Comparison of ENCODE assay signal across 8 cellular contexts in the genomic region with DNA sequence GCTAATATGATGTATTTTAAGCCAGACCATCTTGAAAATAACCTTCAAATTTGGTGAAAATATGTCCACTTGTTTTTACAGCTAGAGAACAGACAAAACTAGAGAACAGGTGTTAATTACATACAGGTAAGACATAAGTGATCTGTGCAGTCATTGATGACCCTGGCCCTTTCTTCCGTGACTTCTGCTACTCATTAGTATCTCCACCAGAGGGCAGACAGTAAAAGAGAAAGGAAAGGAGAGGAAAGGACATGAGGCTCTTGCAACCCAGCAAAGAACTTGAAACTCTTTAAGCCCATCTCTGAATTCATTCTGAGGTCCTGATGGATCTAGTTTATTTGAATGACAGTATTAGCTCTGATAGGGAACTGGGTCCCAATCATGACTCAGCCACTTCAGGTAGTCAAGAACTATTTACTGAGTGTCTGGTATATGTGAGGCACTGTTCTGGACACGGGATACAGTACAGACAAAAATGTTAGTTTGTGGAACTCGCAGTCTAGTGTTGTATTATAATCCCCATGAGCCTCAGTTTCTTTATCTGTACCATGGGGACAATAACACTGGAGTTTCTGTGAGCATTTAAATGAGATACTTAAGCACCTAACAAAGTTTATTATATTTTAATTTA.
DNase-seq lines count a peak whose midpoint lies in the region; ATAC-seq and TF ChIP-seq lines count a peak whose summit lies in the region.

No MANE protein-coding gene starts in this region.

- DNase-seq in heart right ventricle = no peak
- no peak for DNase-seq in right atrium auricular region (ENCODE audit: low spot score)
- peak; percentile 77 for DNase-seq in Karpas-422
- peak; percentile 63 for DNase-seq in RKO (ENCODE audit: low spot score)
- DNase-seq in effector CD8-positive, alpha-beta T cell (lab: John Stamatoyannopoulos, UW) = peak; percentile 0
- DNase-seq in pons (ENCODE audit: low spot score) = peak; percentile 65
- DNase-seq in testis = no peak

- TF ChIP-seq CTCF in heart right ventricle (IDR thresholded peaks at IDR 0.05) (peak in 8 of 9 donors; percentile 19 to 65 (median 54)), right atrium auricular region (IDR thresholded peaks at IDR 0.05) (peak in 1 of 2 donors; percentile 58), testis (IDR thresholded peaks at IDR 0.05) (no peak)

- no peaks in the 10 kb centered on the region; the same call in 1 of the 2 replicates for H3K9me2 ChIP-seq in Karpas-422 (replicated peaks; ENCODE audit: insufficient read depth, low read length)

- H3K9me3 ChIP-seq in heart right ventricle = no peaks in the 10 kb centered on the region
- H3K9me3 ChIP-seq in right atrium auricular region = no peaks in the 10 kb centered on the region
- no peaks in the 10 kb centered on the region for H3K9me3 ChIP-seq in Karpas-422 (ENCODE audit: low read length)
- no peaks in the 10 kb centered on the region for H3K9me3 ChIP-seq in testis

- no peaks in the 10 kb centered on the region for H3K36me3 ChIP-seq in heart right ventricle
- no peaks in the 10 kb centered on the region for H3K36me3 ChIP-seq in right atrium auricular region
- no peaks in the 10 kb centered on the region for H3K36me3 ChIP-seq in Karpas-422 (ENCODE audit: insufficient read depth, low read length)
- no peaks in the 10 kb centered on the region for H3K36me3 ChIP-seq in testis (ENCODE audit: low read depth, missing control alignments)

- H4K20me1 ChIP-seq in Karpas-422 (ENCODE audit: insufficient read depth, low read depth, low read length) = no peaks in the 10 kb centered on the region

- no peak overlapping the region for H3K4me2 ChIP-seq in Karpas-422 (ENCODE audit: low read depth, low read length, poor library complexity, severe bottlenecking)

- no peak overlapping the region for H3K4me3 ChIP-seq in heart right ventricle
- H3K4me3 ChIP-seq in right atrium auricular region = no peak overlapping the region
- H3K4me3 ChIP-seq in Karpas-422 (ENCODE audit: low read length) = no peak overlapping the region
- H3K4me3 ChIP-seq in testis = no peak overlapping the region

- no peaks in the 10 kb centered on the region for H3K79me2 ChIP-seq in Karpas-422 (ENCODE audit: low read length)

- H3K27ac ChIP-seq in heart right ventricle (no peak overlapping the region), right atrium auricular region (no peak overlapping the region), Karpas-422 (ENCODE audit: low read length) (no peak overlapping the region), testis (no peak overlapping the region)

- H3K27me3 ChIP-seq in heart right ventricle (no peaks in the 10 kb centered on the region), right atrium auricular region (no peaks in the 10 kb centered on the region), Karpas-422 (ENCODE audit: low read length) (no peaks in the 10 kb centered on the region), testis (no peaks in the 10 kb centered on the region)

- WGBS in heart right ventricle, 2 donors = 65 to 70% methylated on average over 3 of the region's 3 CpGs
- 66 to 85% methylated on average over 3 of the region's 3 CpGs for WGBS in testis, 2 donors

- no peak for TF ChIP-seq POLR2A in testis (IDR thresholded peaks at IDR 0.05)

- no peak overlapping the region for H2AFZ ChIP-seq in Karpas-422 (ENCODE audit: low read length)

- peaks cover 0 to 4% (median 0%) of the 10 kb centered on the region in 9 donors for H3K4me1 ChIP-seq in heart right ventricle
- H3K4me1 ChIP-seq in right atrium auricular region = no peaks in the 10 kb centered on the region
- peaks cover 6% of the 10 kb centered on the region for H3K4me1 ChIP-seq in Karpas-422 (ENCODE audit: low read length)
- no peaks in the 10 kb centered on the region for H3K4me1 ChIP-seq in testis

- no peak overlapping the region for H3K9ac ChIP-seq in Karpas-422 (ENCODE audit: low read length)

- ATAC-seq in heart right ventricle = peak in 2 of 8 donors; percentile 47
- ATAC-seq in GM21786 (IDR thresholded peaks at IDR 0.05; ENCODE audit: unreplicated experiment) = peak; percentile 84

- intact Hi-C loops in heart right ventricle (cut with DNase I) = loop anchor here in 1 of 10 donors (10.0 kb wide), 1 partner anchor 173 kb away; no protein-coding TSS in a partner anchor
- intact Hi-C loops in testis (cut with DNase I; ENCODE audit: low total_unique reads) = no loop called here

Comparison
In these comparisons a context has a peak if more than half of its experiments do, and no peak if none do; other contexts are left out.
1. DNase-seq: peak in Karpas-422 (single experiment), RKO (single experiment), effector CD8-positive, alpha-beta T cell (single experiment) and pons (single experiment); none in heart right ventricle (0 of 2), right atrium auricular region (single experiment) and testis (single experiment).
2. CTCF ChIP-seq: peak in heart right ventricle (8 of 9); none in testis (0 of 3).